ENCODE assay signal across 9 cellular contexts in genomic region chr15:78242128-78242527, GRCh38. TPM values are rescaled to one million over a fixed set of nuclear protein-coding genes. Genes with fewer than 3 reads are reported as not detected.
DNase-seq lines count a peak whose midpoint lies in the region; ATAC-seq and TF ChIP-seq lines count a peak whose summit lies in the region.
"Had no signal": no experiment of that assay in that cellular context is flagged by ENCODE, and none has a peak within 500 bp of the region (broad histone marks: within the 10 kb centered on the region; RNA-seq: fewer than 3 reads in every experiment).

No MANE protein-coding gene starts in this region.

- H3K4me1 Mint-ChIP-seq in brain = peaks cover 31% of the 10 kb centered on the region

- no peak overlapping the region for H2AFZ ChIP-seq in neural cell (ENCODE audit: low read depth, low read length)

- no peaks in the 10 kb centered on the region for H4K20me1 ChIP-seq in neural cell (ENCODE audit: insufficient read depth)

- H3K4me3 ChIP-seq in LNCaP clone FGC (ENCODE audit: low read depth, low read length) (no peak overlapping the region), neural cell (ENCODE audit: low read length) (no peak overlapping the region)
- H3K4me3 ChIP-seq: SK-N-MC had no signal

- H3K27me3 Mint-ChIP-seq in brain = no peaks in the 10 kb centered on the region

- no peaks in the 10 kb centered on the region for H3K9me2 ChIP-seq in neural cell (ENCODE audit: insufficient read depth, low read length)

- no peaks in the 10 kb centered on the region for H3K9me3 ChIP-seq in neural cell (ENCODE audit: low read length)

- DNase-seq in DMS53 (lab: John Stamatoyannopoulos, UW) (peak; percentile 53), DMS53 treated with DMSO at 0.1 percent for 48 hours (lab: John Stamatoyannopoulos, UW; ENCODE audit: unreplicated experiment) (no peak), LNCaP clone FGC (ENCODE audit: low read depth) (no peak), ureter (ENCODE audit: low spot score) (no peak)

- H3K4me2 ChIP-seq in neural cell (ENCODE audit: low read length) = no peak overlapping the region

- TF ChIP-seq RAD21 in neural cell (conservative IDR thresholded peaks at IDR 0.05) = no peak

- H3F3A ChIP-seq in neural cell (ENCODE audit: insufficient read depth, low read length, poor library complexity, severe bottlenecking) = no peaks in the 10 kb centered on the region

- no peaks in the 10 kb centered on the region for H3K36me3 ChIP-seq in neural cell (ENCODE audit: insufficient read depth, low read length)

- no peak overlapping the region for H3K4me3 Mint-ChIP-seq in brain

- no peaks in the 10 kb centered on the region for H3K27me3 ChIP-seq in neural cell (ENCODE audit: insufficient read depth, low read depth, low read length)

- TF ChIP-seq CTCF in LNCaP clone FGC (IDR thresholded peaks at IDR 0.05; ENCODE audit: control insufficient read depth, extremely low read depth, insufficient read depth) (peak; percentile 28; the same call in 1 of the 2 replicates), brain (conservative IDR thresholded peaks at IDR 0.05) (peak; percentile 13 to 34), neural cell (IDR thresholded peaks at IDR 0.05; ENCODE audit: poor library complexity, severe bottlenecking) (peak; percentile 25)

- H3K27ac ChIP-seq in neural cell (ENCODE audit: low read length) = no peak overlapping the region
- H3K27ac ChIP-seq: SK-N-MC had no signal

- H3K79me2 ChIP-seq in neural cell (replicated peaks; ENCODE audit: insufficient read depth, low read length) = no peaks in the 10 kb centered on the region

- ATAC-seq in GM21717 (IDR thresholded peaks at IDR 0.05; ENCODE audit: unreplicated experiment) (no peak), GM18870 (IDR thresholded peaks at IDR 0.05; ENCODE audit: unreplicated experiment) (no peak)

- no peak overlapping the region for H3K9ac ChIP-seq in neural cell (ENCODE audit: low read length)

- no peaks in the 10 kb centered on the region for H3K36me3 Mint-ChIP-seq in brain

- peaks cover 0 to 8% (median 3%) of the 10 kb centered on the region in 5 experiments for H3K9me3 Mint-ChIP-seq in brain

- peak overlapping the region in 1 of 5 experiments; percentile 8 for H3K27ac Mint-ChIP-seq in brain

- no peak for TF ChIP-seq EP300 in neural cell (conservative IDR thresholded peaks at IDR 0.05; ENCODE audit: poor library complexity, severe bottlenecking)

TF ChIP-seq in neural cell, 6 proteins besides CTCF, POLR2A, EP300 and RAD21:
- TF ChIP-seq POLR2AphosphoS5 (IDR thresholded peaks at IDR 0.05) = no peak
- no peak for TF ChIP-seq SMC3 (conservative IDR thresholded peaks at IDR 0.05; ENCODE audit: poor library complexity)
- TF ChIP-seq EZH2 (IDR thresholded peaks at IDR 0.05; ENCODE audit: borderline replicate concordance, insufficient read depth, low read length, poor library complexity, severe bottlenecking) = no peak
- no peak for TF ChIP-seq REST (IDR thresholded peaks at IDR 0.05; ENCODE audit: borderline replicate concordance)
- no peak for TF ChIP-seq MXI1 (conservative IDR thresholded peaks at IDR 0.05; ENCODE audit: poor library complexity, severe bottlenecking)
- no peak for TF ChIP-seq TAF1 (IDR thresholded peaks at IDR 0.05; ENCODE audit: low read depth)
TF ChIP-seq in neural cell: peak in this region for 0.

RNA-seq across cellular contexts. Expression of gene ACSBG1, which starts 7.8 kb away (rescaled TPM):
- polyA plus RNA-seq in brain (ENCODE audit: insufficient read depth, low read depth, low replicate concordance) = 34.7 TPM
- polyA plus RNA-seq in neural cell = 0.04 and 0.32 TPM in 2 replicates
- polyA minus RNA-seq in neural cell = 0.24 TPM in 1 of 2 replicates, not detected in the other
- 1.6 TPM for total RNA-seq in ureter

RNA-seq across cellular contexts. Expression of gene DNAJA4, which starts 22.2 kb away (rescaled TPM):
- polyA plus RNA-seq in brain (ENCODE audit: insufficient read depth, low read depth, low replicate concordance) = 24.2 TPM
- 0.66 TPM in 1 of 2 replicates, not detected in the other for polyA plus RNA-seq in neural cell
- polyA minus RNA-seq in neural cell = not detected in 2 replicates
- 78.0 TPM for total RNA-seq in ureter

RNA-seq across cellular contexts. Expression of gene SKIC8, which starts 57.3 kb away (rescaled TPM):
- polyA plus RNA-seq in brain (ENCODE audit: insufficient read depth, low read depth, low replicate concordance) (50.2 TPM), neural cell (160 and 170 TPM in 2 replicates)
- polyA minus RNA-seq in neural cell = 65.8 and 73.5 TPM in 2 replicates
- total RNA-seq in ureter = 55.7 TPM

Comparison
In these comparisons a context has a peak if more than half of its experiments do, and no peak if none do; other contexts are left out.
1. RNA of gene ACSBG1, which starts 7.8 kb away (polyA plus RNA-seq): 34.7 TPM in brain (single experiment); 0.04 to 0.32 TPM in neural cell; every median in the first group is over 10 times any median in the second.
2. RNA of gene DNAJA4, which starts 22.2 kb away (polyA plus RNA-seq): 24.2 TPM in brain (single experiment); 0.66 TPM in neural cell; every median in the first group is over 10 times any median in the second.
3. Peak in every context shown above with its lines, with median percentiles within 50 percentile points of each other: CTCF ChIP-seq.